18 cellular contexts compared by ENCODE assay signal in genomic region chr11:46800177-46800576, GRCh38.
"Had no signal": no experiment of that assay in that cellular context is flagged by ENCODE, and none has a peak within 500 bp of the region (broad histone marks: within the 10 kb centered on the region; RNA-seq: fewer than 3 reads in every experiment).

No MANE protein-coding gene starts in this region.

- H3K4me2 ChIP-seq: neural progenitor cell had no signal

- H3K36me3 ChIP-seq: prostate gland had no signal

- DNase-seq: activated CD4-positive, alpha-beta memory T cell treated with anti-CD3 and anti-CD28 coated beads for 36 hours; activated gamma-delta T cell treated with Interleukin-2 at 50 U/mL for 16 hours; activated T-cell treated with anti-CD3 and anti-CD28 coated beads for 4 hours; adrenal gland; effector memory CD8-positive, alpha-beta T cell; left cardiac atrium; midbrain; naive B cell; sigmoid colon; stimulated activated naive B cell treated with anti-CD40 and anti-IgM and Interleukin-4, amounts not matched to agents 10 μg/mL and 1 μg/mL and 100 μg/mL, for 72 hours; SW 1271; T-helper 2 cell; upper lobe of right lung; WERI-Rb-1 had no signal

- H2AFZ ChIP-seq: neural progenitor cell had no signal

- H3K4me1 ChIP-seq: adrenal gland, neural progenitor cell, prostate gland, sigmoid colon, upper lobe of right lung had no signal

- ATAC-seq: activated naive CD4-positive, alpha-beta T cell treated with anti-CD3 and anti-CD28 coated beads, Interleukin-2, amount 50 U/mL, for 72 hours; effector memory CD8-positive, alpha-beta T cell; stimulated activated naive B cell treated with anti-CD40 and anti-IgM and Interleukin-4, amounts not matched to agents 10 μg/mL and 1 μg/mL and 100 μg/mL, for 72 hours; upper lobe of right lung had no signal

- H3K9ac ChIP-seq: neural progenitor cell had no signal

- H3K4me3 ChIP-seq: adrenal gland, lung, neural progenitor cell, prostate gland, sigmoid colon, upper lobe of right lung had no signal

- H3K27ac ChIP-seq: adrenal gland, neural progenitor cell, prostate gland, sigmoid colon, upper lobe of right lung, WERI-Rb-1 had no signal

- H3K9me3 ChIP-seq: adrenal gland, prostate gland, sigmoid colon, upper lobe of right lung had no signal

- H3K27me3 ChIP-seq: adrenal gland, neural progenitor cell, sigmoid colon, upper lobe of right lung had no signal
